31 cellular contexts compared by ENCODE assay signal in the genomic region with DNA sequence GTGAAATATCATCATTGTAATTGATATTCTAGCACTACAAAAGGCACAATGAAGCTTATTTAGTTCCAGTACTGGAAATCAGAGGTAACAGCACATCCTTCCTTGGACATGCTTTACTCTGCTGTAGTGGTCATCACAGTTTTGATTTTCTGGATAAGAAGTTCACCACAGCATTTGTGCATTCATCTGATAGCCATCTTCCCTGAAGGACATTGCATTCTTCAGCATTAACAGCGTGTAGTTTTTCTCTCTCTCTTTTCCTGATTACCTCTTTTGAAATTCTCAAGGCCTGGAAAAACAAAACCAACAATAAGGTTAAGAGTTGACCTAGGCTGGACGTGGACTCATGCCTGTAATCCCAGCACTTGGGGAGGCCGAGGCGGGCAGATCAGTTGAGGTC. TPM values are rescaled to one million over a fixed set of nuclear protein-coding genes. Genes with fewer than 3 reads are reported as not detected.
"Had no signal": no experiment of that assay in that cellular context is flagged by ENCODE, and none has a peak within 500 bp of the region (broad histone marks: within the 10 kb centered on the region; RNA-seq: fewer than 3 reads in every experiment).

No MANE protein-coding gene starts in this region.

- H3K4me1 Mint-ChIP-seq: stimulated activated effector memory CD8-positive, alpha-beta T cell treated with anti-CD3 and anti-CD28 coated beads, Interleukin-12 subunit alpha, Interleukin-12 subunit beta, amount 100 ng/mL, for 72 hours; stimulated activated memory B cell treated with anti-CD40 and anti-IgM and Interleukin-4, amounts not matched to agents 10 μg/mL and 1 μg/mL and 100 μg/mL, for 72 hours; stimulated activated naive B cell treated with anti-CD40 and anti-IgM and Interleukin-4, amounts not matched to agents 10 μg/mL and 1 μg/mL and 100 μg/mL, for 72 hours; stimulated activated naive CD8-positive, alpha-beta T cell treated with anti-CD3 and anti-CD28 coated beads, Interleukin-15, amount 100 ng/mL, for 72 hours had no signal

- DNase-seq: stimulated activated CD4-positive, alpha-beta T cell treated with anti-CD3 and anti-CD28 coated beads, Interleukin-2, amount 100 ng/mL, for 48 hours; stimulated activated CD4-positive, alpha-beta T cell treated with anti-CD3 and anti-CD28 coated beads, Interleukin-4, amount 100 ng/mL, for 1 hour; stimulated activated CD4-positive, alpha-beta T cell treated with anti-CD3 and anti-CD28 coated beads, Interleukin-4, amount 100 ng/mL, for 24 hours; stimulated activated CD4-positive, alpha-beta T cell treated with anti-CD3 and anti-CD28 coated beads, Interleukin-4, amount 100 ng/mL, for 4 hours; stimulated activated CD8-positive, alpha-beta memory T cell treated with anti-CD3 and anti-CD28 coated beads, Interleukin-4, amount 100 ng/mL, for 48 hours; stimulated activated naive B cell treated with anti-CD40 and anti-IgM and Interleukin-4, amounts not matched to agents 10 μg/mL and 1 μg/mL and 100 μg/mL, for 72 hours; stimulated activated naive CD4-positive, alpha-beta T cell; stimulated activated naive CD4-positive, alpha-beta T cell treated with Interleukin-2 at 50 U/mL for 16 hours; stimulated activated naive CD8-positive, alpha-beta T cell treated with anti-CD3 and anti-CD28 coated beads, Interleukin-15, amount 100 ng/mL, for 72 hours; stimulated activated naive CD8-positive, alpha-beta T cell treated with anti-CD3 and anti-CD28 coated beads, Interleukin-15, Interleukin-2, amounts not matched to agents 100 U/mL and 50 U/mL, for 24 hours; stomach; substantia nigra; testis; thyroid gland; tibial artery; transverse colon; upper lobe of left lung; upper lobe of right lung; uterus had no signal

- H3K27ac ChIP-seq: stomach, suprapubic skin, testis, thoracic aorta, thyroid gland, tibial artery, tibial nerve, transverse colon, upper lobe of left lung, upper lobe of right lung, uterus, vagina had no signal

- H3K27ac Mint-ChIP-seq: stimulated activated effector memory CD8-positive, alpha-beta T cell treated with anti-CD3 and anti-CD28 coated beads, Interleukin-12 subunit alpha, Interleukin-12 subunit beta, amount 100 ng/mL, for 72 hours; stimulated activated memory B cell treated with anti-CD40 and anti-IgM and Interleukin-4, amounts not matched to agents 10 μg/mL and 1 μg/mL and 100 μg/mL, for 72 hours; stimulated activated naive B cell treated with anti-CD40 and anti-IgM and Interleukin-4, amounts not matched to agents 10 μg/mL and 1 μg/mL and 100 μg/mL, for 72 hours; stimulated activated naive CD8-positive, alpha-beta T cell treated with anti-CD3 and anti-CD28 coated beads, Interleukin-15, amount 100 ng/mL, for 72 hours; stimulated activated naive CD8-positive, alpha-beta T cell treated with anti-CD3 and anti-CD28 coated beads, Interleukin-15, Interleukin-2, amounts not matched to agents 100 ng/mL and 50 ng/mL, for 24 hours; type B pancreatic cell had no signal

- H3K4me3 Mint-ChIP-seq: stimulated activated effector memory CD8-positive, alpha-beta T cell treated with anti-CD3 and anti-CD28 coated beads, Interleukin-12 subunit alpha, Interleukin-12 subunit beta, amount 100 ng/mL, for 72 hours; stimulated activated memory B cell treated with anti-CD40 and anti-IgM and Interleukin-4, amounts not matched to agents 10 μg/mL and 1 μg/mL and 100 μg/mL, for 72 hours; stimulated activated naive B cell treated with anti-CD40 and anti-IgM and Interleukin-4, amounts not matched to agents 10 μg/mL and 1 μg/mL and 100 μg/mL, for 72 hours; stimulated activated naive CD8-positive, alpha-beta T cell treated with anti-CD3 and anti-CD28 coated beads, Interleukin-15, amount 100 ng/mL, for 72 hours; stimulated activated naive CD8-positive, alpha-beta T cell treated with anti-CD3 and anti-CD28 coated beads, Interleukin-15, Interleukin-2, amounts not matched to agents 100 ng/mL and 50 ng/mL, for 24 hours; type B pancreatic cell had no signal

- H3K27me3 ChIP-seq: stomach, suprapubic skin, testis, thyroid gland, tibial artery, tibial nerve, transverse colon, upper lobe of left lung, upper lobe of right lung, uterus, vagina had no signal

- H3K4me3 ChIP-seq: stomach, suprapubic skin, testis, thoracic aorta, thyroid gland, tibial artery, tibial nerve, transverse colon, upper lobe of left lung, upper lobe of right lung, uterus, vagina had no signal

- H3K9me3 Mint-ChIP-seq: type B pancreatic cell had no signal

- H3K9me3 ChIP-seq: suprapubic skin, testis, thyroid gland, uterus, vagina had no signal

- H3K36me3 ChIP-seq: uterus had no signal

- H3K27me3 Mint-ChIP-seq: stimulated activated memory B cell treated with anti-CD40 and anti-IgM and Interleukin-4, amounts not matched to agents 10 μg/mL and 1 μg/mL and 100 μg/mL, for 72 hours; stimulated activated naive CD8-positive, alpha-beta T cell treated with anti-CD3 and anti-CD28 coated beads, Interleukin-15, amount 100 ng/mL, for 72 hours; type B pancreatic cell had no signal

- H3K4me1 ChIP-seq: suprapubic skin, testis, thyroid gland, tibial artery, tibial nerve, upper lobe of left lung, upper lobe of right lung, uterus, vagina had no signal

RNA-seq across cellular contexts. Expression of a gene that starts 36.8 kb away (rescaled TPM):
- total RNA-seq: stomach, subcutaneous adipose tissue, suprapubic skin, temporal lobe, thoracic aorta, tibial nerve, transverse colon, upper lobe of left lung, upper lobe of right lung, ureter, urinary bladder, uterus, vagina had no signal
- polyA plus RNA-seq: urinary bladder had no signal
